Comparison of ENCODE assay signal across 1 cellular context in the genomic region with DNA sequence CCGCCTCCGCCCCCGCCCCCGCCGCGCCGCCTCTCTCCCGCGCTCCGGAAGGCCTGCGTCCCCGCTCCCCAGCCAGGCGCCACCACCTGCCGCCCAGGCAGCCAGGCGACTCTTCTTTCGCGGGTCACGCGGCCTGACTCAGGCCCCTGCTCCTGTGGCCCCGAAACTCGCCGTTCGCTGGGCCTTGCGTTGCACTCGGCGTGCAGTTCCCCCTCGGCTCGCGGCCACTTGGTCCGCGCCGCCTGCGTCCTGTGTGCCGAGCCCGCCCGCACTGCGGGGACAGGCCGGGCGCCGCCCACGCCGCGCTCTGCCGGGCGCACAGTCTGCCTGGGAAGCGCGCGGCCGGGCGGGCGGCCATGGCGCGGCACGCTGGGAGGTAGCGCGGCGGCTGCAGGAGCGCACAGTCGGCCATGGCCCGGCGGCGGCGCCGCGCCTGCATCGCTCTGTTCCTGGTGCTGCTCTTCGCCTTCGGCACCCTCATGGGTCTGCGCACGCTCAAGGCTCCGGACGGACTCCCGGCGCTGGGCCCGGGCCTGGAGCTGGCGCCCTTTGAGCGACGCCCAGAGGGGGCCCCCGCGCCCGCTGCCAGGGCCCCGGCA.
TF ChIP-seq lines count a peak whose summit lies in the region.

A gene with protein sequence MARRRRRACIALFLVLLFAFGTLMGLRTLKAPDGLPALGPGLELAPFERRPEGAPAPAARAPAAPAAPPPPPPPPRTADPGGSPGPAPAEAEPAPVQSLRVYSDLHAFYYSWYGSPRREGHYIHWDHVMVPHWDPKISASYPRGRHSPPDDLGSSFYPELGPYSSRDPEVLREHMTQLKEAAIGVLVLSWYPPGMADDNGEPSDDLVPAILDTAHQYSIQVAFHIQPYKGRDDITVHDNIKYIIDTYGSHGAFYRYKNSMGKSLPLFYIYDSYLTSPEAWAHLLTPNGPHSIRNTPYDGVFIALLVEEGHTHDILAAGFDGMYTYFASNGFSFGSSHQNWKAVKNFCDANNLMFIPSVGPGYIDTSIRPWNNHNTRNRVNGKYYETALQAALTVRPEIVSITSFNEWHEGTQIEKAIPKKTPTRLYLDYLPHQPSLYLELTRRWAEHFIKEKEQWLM (plus strand): TSS at position 75 of the 599 bp plus-strand sequence. CDS start 336 bp downstream, at position 411.

TF ChIP-seq in HepG2, 621 proteins besides CTCF, POLR2A, EP300 and RAD21 (continued from another document):
- TF ChIP-seq ZNF407 (CRISPR knock-in tag; IDR thresholded peaks at IDR 0.05; ENCODE audit: not compliant biosample characterization) (no peak), ZFP37 (CRISPR knock-in tag; IDR thresholded peaks at IDR 0.05; ENCODE audit: borderline replicate concordance) (no peak), IKZF1 (IDR thresholded peaks at IDR 0.05) (no peak), SP4 (CRISPR knock-in tag; IDR thresholded peaks at IDR 0.05) (peak; percentile 46; the same call in 1 of the 2 replicates), ZNF746 (CRISPR knock-in tag; IDR thresholded peaks at IDR 0.05) (0 out of 2 replicates have a peak, but pooled peaks have one; percentile 33), ATAD3A (CRISPR knock-in tag; IDR thresholded peaks at IDR 0.05) (no peak), RFX1 (IDR thresholded peaks at IDR 0.05) (no peak), ZNF263 (CRISPR knock-in tag; IDR thresholded peaks at IDR 0.05) (peak; percentile 29; the same call in 1 of the 2 replicates), BATF2 (CRISPR knock-in tag; IDR thresholded peaks at IDR 0.05) (0 out of 2 replicates have a peak, but pooled peaks have one; percentile 71), NONO (IDR thresholded peaks at IDR 0.05) (no peak), NONO (CRISPR knock-in tag; conservative IDR thresholded peaks at IDR 0.05) (peak; percentile 73; the same call in 1 of the 2 replicates), ARNT (IDR thresholded peaks at IDR 0.05) (no peak), ZNF431 (CRISPR knock-in tag; IDR thresholded peaks at IDR 0.05; ENCODE audit: borderline replicate concordance, low read depth) (peak; percentile 53; the same call in 1 of the 2 replicates), ZBTB10 (CRISPR knock-in tag; IDR thresholded peaks at IDR 0.05; ENCODE audit: borderline replicate concordance) (0 out of 2 replicates have a peak, but pooled peaks have one; percentile 40)
TF ChIP-seq in HepG2: peak in this region for 140.
